1 cellular context compared by ENCODE assay signal in genomic region chr14:61662437-61663311, GRCh38.
A peak's percentile ranks its signal among the peaks of the same experiment; 100 is the strongest.
TF ChIP-seq lines count a peak whose summit lies in the region.

No MANE protein-coding gene starts in this region.

TF ChIP-seq in K562, 482 proteins besides CTCF, POLR2A, EP300 and RAD21 (continued from another document):
- TF ChIP-seq ZNF280A (IDR thresholded peaks at IDR 0.05; ENCODE audit: low read depth, partially characterized antibody): peak; percentile 53
- TF ChIP-seq ZNF696 (CRISPR knock-in tag; conservative IDR thresholded peaks at IDR 0.05): no peak
- TF ChIP-seq USF1 (CRISPR knock-in tag; IDR thresholded peaks at IDR 0.05): peak; percentile 33; the same call in 1 of the 2 replicates
- peak; percentile 88; the same call in 1 of the 2 replicates for TF ChIP-seq TRIM28 (IDR thresholded peaks at IDR 0.05)
- 0 out of 2 replicates have a peak, but pooled peaks have one; percentile 21 for TF ChIP-seq ETV1 (tag; conservative IDR thresholded peaks at IDR 0.05; ENCODE audit: low read depth)
- TF ChIP-seq RAD51 (IDR thresholded peaks at IDR 0.05; ENCODE audit: borderline replicate concordance, low read depth): 0 out of 2 replicates have a peak, but pooled peaks have one; percentile 15
- peak; percentile 32 for TF ChIP-seq PRDM10 (IDR thresholded peaks at IDR 0.05; ENCODE audit: partially characterized antibody)
- 0 out of 2 replicates have a peak, but pooled peaks have one; percentile 15 for TF ChIP-seq JUND (IDR thresholded peaks at IDR 0.05; ENCODE audit: borderline replicate concordance, low read depth, low read length)
- TF ChIP-seq JUND (tag; IDR thresholded peaks at IDR 0.05; ENCODE audit: borderline replicate concordance, low read depth, low read length): peak; percentile 81
- peak; percentile 70 for TF ChIP-seq NFE2L1 (tag; IDR thresholded peaks at IDR 0.05; ENCODE audit: borderline replicate concordance, low read depth)
- TF ChIP-seq CBX3 (IDR thresholded peaks at IDR 0.05; ENCODE audit: borderline replicate concordance in 1 of 2, low read length in 2 of 2): peak in 1 of 2 experiments; percentile 99; a peak in 2 of 3 replicates
- TF ChIP-seq MAFF (IDR thresholded peaks at IDR 0.05; ENCODE audit: low read length): peak; percentile 87
- TF ChIP-seq ATF4 (CRISPR knock-in tag; IDR thresholded peaks at IDR 0.05): no peak
- peak; percentile 88; the same call in 1 of the 2 replicates for TF ChIP-seq CBX1 (IDR thresholded peaks at IDR 0.05; ENCODE audit: low read depth)
- TF ChIP-seq USF2 (CRISPR knock-in tag; IDR thresholded peaks at IDR 0.05): 0 out of 2 replicates have a peak, but pooled peaks have one; percentile 10
- no peak for TF ChIP-seq ZNF140 (CRISPR knock-in tag; IDR thresholded peaks at IDR 0.05)
- no peak for TF ChIP-seq E2F6 (IDR thresholded peaks at IDR 0.05; ENCODE audit: borderline replicate concordance in 1 of 2, extremely low read depth in 1 of 2, insufficient read depth in 1 of 2, insufficient read length in 1 of 2, low read depth in 1 of 2, low read length in 1 of 2, poor library complexity in 1 of 2, severe bottlenecking in 1 of 2)
- peak; percentile 95 for TF ChIP-seq BACH1 (tag; IDR thresholded peaks at IDR 0.05)
- TF ChIP-seq C11orf30 (IDR thresholded peaks at IDR 0.05; ENCODE audit: low read depth): peak; percentile 79
- TF ChIP-seq STAT6 (CRISPR knock-in tag; IDR thresholded peaks at IDR 0.05): no peak
- TF ChIP-seq NFE2 (IDR thresholded peaks at IDR 0.05; ENCODE audit: low read depth): peak; percentile 92
- peak; percentile 80 for TF ChIP-seq ZFP36 (IDR thresholded peaks at IDR 0.05; ENCODE audit: low read depth, low read length, partially characterized antibody)
- TF ChIP-seq DMBX1 (CRISPR knock-in tag; IDR thresholded peaks at IDR 0.05; ENCODE audit: borderline replicate concordance): no peak
- TF ChIP-seq TFE3 (CRISPR knock-in tag; IDR thresholded peaks at IDR 0.05): peak; percentile 69
- peak; percentile 80 for TF ChIP-seq ESRRA (IDR thresholded peaks at IDR 0.05; ENCODE audit: borderline replicate concordance, low read depth)
- TF ChIP-seq, protein P1, sequence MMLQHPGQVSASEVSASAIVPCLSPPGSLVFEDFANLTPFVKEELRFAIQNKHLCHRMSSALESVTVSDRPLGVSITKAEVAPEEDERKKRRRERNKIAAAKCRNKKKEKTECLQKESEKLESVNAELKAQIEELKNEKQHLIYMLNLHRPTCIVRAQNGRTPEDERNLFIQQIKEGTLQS (IDR thresholded peaks at IDR 0.05): peak; percentile 62
- TF ChIP-seq, protein P1 (CRISPR knock-in tag; conservative IDR thresholded peaks at IDR 0.05): no peak
- TF ChIP-seq ZNF316 (IDR thresholded peaks at IDR 0.05): peak; percentile 91
- peak; percentile 73 for TF ChIP-seq FOSL1 (tag; conservative IDR thresholded peaks at IDR 0.05)
- TF ChIP-seq TRIM24 (IDR thresholded peaks at IDR 0.05): peak; percentile 79 to 88
- peak; percentile 86 for TF ChIP-seq EHMT2 (IDR thresholded peaks at IDR 0.05)
